Comparison of ENCODE assay signal across 7 cellular contexts in the genomic region with DNA sequence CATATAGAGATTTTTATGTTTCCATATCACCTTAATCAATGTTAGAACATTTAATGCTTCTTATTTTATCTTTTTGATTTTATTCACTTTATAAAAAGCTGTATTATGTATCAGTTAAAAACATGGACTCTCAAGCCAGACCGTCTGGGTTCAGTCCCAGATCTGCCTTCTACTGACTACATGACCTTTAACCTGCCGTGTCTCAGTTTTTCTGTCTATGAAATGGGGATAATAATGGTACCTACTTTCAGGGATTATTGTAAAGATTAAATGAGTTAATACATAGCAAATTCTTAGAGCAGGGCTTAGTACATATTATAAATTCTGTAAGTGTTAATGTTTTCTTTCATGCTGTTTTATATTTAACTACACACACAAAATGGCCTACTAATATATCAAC. TPM values are rescaled to one million over a fixed set of nuclear protein-coding genes. Genes with fewer than 3 reads are reported as not detected.
"Had no signal": no experiment of that assay in that cellular context is flagged by ENCODE, and none has a peak within 500 bp of the region (broad histone marks: within the 10 kb centered on the region; RNA-seq: fewer than 3 reads in every experiment).

No MANE protein-coding gene starts in this region.

- H3K4me2 ChIP-seq: KMS-11 had no signal

- H3K9ac ChIP-seq: KMS-11 had no signal

- DNase-seq: IMR-90, KBM-7, KG1 had no signal

- H3K27ac ChIP-seq: HL-60, KMS-11 had no signal

RNA-seq across cellular contexts. Expression of a gene that starts 50.4 kb away (rescaled TPM):
- total RNA-seq: HT1080, IMR-90 had no signal
- polyA plus RNA-seq: IgD-negative memory B cell, IMR-90 had no signal
